1 cellular context compared by ENCODE assay signal in genomic region chr19:58499021-58499927, GRCh38.
A peak's percentile ranks its signal among the peaks of the same experiment; 100 is the strongest.
TF ChIP-seq lines count a peak whose summit lies in the region.

No MANE protein-coding gene starts in this region.

TF ChIP-seq in HepG2, 621 proteins besides CTCF, POLR2A, EP300 and RAD21 (continued from another document and continues in another):
- TF ChIP-seq RELA (CRISPR knock-in tag; IDR thresholded peaks at IDR 0.05) (no peak; the same call in 1 of the 2 replicates), ZKSCAN1 (IDR thresholded peaks at IDR 0.05; ENCODE audit: low read length) (no peak), ZNF350 (CRISPR knock-in tag; IDR thresholded peaks at IDR 0.05; ENCODE audit: borderline replicate concordance, low read depth) (peak; percentile 94), MLLT10 (CRISPR knock-in tag; IDR thresholded peaks at IDR 0.05) (no peak), ZFP62 (CRISPR knock-in tag; IDR thresholded peaks at IDR 0.05) (no peak), ZNF354B (CRISPR knock-in tag; IDR thresholded peaks at IDR 0.05) (0 out of 2 replicates have a peak, but pooled peaks have one; percentile 22), SPEN (CRISPR knock-in tag; IDR thresholded peaks at IDR 0.05; ENCODE audit: low read depth) (peak; percentile 94), ZNF510 (CRISPR knock-in tag; IDR thresholded peaks at IDR 0.05; ENCODE audit: low read depth) (0 out of 2 replicates have a peak, but pooled peaks have one; percentile 4), GATAD1 (CRISPR knock-in tag; IDR thresholded peaks at IDR 0.05) (peak; percentile 98), SMYD3 (CRISPR knock-in tag; IDR thresholded peaks at IDR 0.05) (peak; percentile 36; the same call in 1 of the 2 replicates), EED (CRISPR knock-in tag; IDR thresholded peaks at IDR 0.05) (no peak), ZNF143 (CRISPR knock-in tag; IDR thresholded peaks at IDR 0.05) (peak; percentile 83), IRF2 (CRISPR knock-in tag; IDR thresholded peaks at IDR 0.05) (peak; percentile 98), ZNF792 (CRISPR knock-in tag; IDR thresholded peaks at IDR 0.05) (peak; percentile 66; the same call in 1 of the 2 replicates), HHEX (CRISPR knock-in tag; IDR thresholded peaks at IDR 0.05) (peak; percentile 50; the same call in 1 of the 2 replicates), ZNF24 (IDR thresholded peaks at IDR 0.05) (no peak), ZNF598 (CRISPR knock-in tag; IDR thresholded peaks at IDR 0.05; ENCODE audit: borderline replicate concordance) (no peak), ZNF83 (CRISPR knock-in tag; IDR thresholded peaks at IDR 0.05; ENCODE audit: borderline replicate concordance) (no peak), FOXO4 (CRISPR knock-in tag; conservative IDR thresholded peaks at IDR 0.05) (0 out of 2 replicates have a peak, but pooled peaks have one; percentile 40), STAG1 (CRISPR knock-in tag; IDR thresholded peaks at IDR 0.05) (peak; percentile 33; the same call in 1 of the 2 replicates), FOXP1 (IDR thresholded peaks at IDR 0.05) (no peak), FOXP1 (CRISPR knock-in tag; IDR thresholded peaks at IDR 0.05) (0 out of 2 replicates have a peak, but pooled peaks have one; percentile 38), RBM22 (optimal IDR thresholded peaks at IDR 0.05; ENCODE audit: low read length) (no peak), MZF1 (CRISPR knock-in tag; IDR thresholded peaks at IDR 0.05; ENCODE audit: borderline replicate concordance) (no peak), GLI4 (CRISPR knock-in tag; IDR thresholded peaks at IDR 0.05; ENCODE audit: borderline replicate concordance) (no peak), EZH2 (conservative IDR thresholded peaks at IDR 0.05; ENCODE audit: low read depth, low read length) (no peak), ZBED4 (CRISPR knock-in tag; IDR thresholded peaks at IDR 0.05; ENCODE audit: borderline replicate concordance) (no peak), TFDP1 (CRISPR knock-in tag; IDR thresholded peaks at IDR 0.05; ENCODE audit: borderline replicate concordance) (peak; percentile 71; the same call in 1 of the 2 replicates), CREM (IDR thresholded peaks at IDR 0.05) (peak; percentile 86), CREM (CRISPR knock-in tag; IDR thresholded peaks at IDR 0.05) (no peak), NFKBIZ (CRISPR knock-in tag; IDR thresholded peaks at IDR 0.05) (no peak; the same call in 1 of the 2 replicates), ZMYM2 (CRISPR knock-in tag; IDR thresholded peaks at IDR 0.05) (peak; percentile 61; the same call in 1 of the 2 replicates), TEF (CRISPR knock-in tag; IDR thresholded peaks at IDR 0.05) (no peak), HMG20B (CRISPR knock-in tag; conservative IDR thresholded peaks at IDR 0.05) (0 out of 2 replicates have a peak, but pooled peaks have one; percentile 32), PREB (CRISPR knock-in tag; IDR thresholded peaks at IDR 0.05) (no peak), ZFP90 (CRISPR knock-in tag; IDR thresholded peaks at IDR 0.05; ENCODE audit: borderline replicate concordance) (peak; percentile 35; the same call in 1 of the 2 replicates)
- TF ChIP-seq, protein P1, sequence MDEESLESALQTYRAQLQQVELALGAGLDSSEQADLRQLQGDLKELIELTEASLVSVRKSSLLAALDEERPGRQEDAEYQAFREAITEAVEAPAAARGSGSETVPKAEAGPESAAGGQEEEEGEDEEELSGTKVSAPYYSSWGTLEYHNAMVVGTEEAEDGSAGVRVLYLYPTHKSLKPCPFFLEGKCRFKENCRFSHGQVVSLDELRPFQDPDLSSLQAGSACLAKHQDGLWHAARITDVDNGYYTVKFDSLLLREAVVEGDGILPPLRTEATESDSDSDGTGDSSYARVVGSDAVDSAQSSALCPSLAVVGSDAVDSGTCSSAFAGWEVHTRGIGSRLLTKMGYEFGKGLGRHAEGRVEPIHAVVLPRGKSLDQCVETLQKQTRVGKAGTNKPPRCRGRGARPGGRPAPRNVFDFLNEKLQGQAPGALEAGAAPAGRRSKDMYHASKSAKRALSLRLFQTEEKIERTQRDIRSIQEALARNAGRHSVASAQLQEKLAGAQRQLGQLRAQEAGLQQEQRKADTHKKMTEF (CRISPR knock-in tag; IDR thresholded peaks at IDR 0.05): peak; percentile 90
- TF ChIP-seq, protein P2, sequence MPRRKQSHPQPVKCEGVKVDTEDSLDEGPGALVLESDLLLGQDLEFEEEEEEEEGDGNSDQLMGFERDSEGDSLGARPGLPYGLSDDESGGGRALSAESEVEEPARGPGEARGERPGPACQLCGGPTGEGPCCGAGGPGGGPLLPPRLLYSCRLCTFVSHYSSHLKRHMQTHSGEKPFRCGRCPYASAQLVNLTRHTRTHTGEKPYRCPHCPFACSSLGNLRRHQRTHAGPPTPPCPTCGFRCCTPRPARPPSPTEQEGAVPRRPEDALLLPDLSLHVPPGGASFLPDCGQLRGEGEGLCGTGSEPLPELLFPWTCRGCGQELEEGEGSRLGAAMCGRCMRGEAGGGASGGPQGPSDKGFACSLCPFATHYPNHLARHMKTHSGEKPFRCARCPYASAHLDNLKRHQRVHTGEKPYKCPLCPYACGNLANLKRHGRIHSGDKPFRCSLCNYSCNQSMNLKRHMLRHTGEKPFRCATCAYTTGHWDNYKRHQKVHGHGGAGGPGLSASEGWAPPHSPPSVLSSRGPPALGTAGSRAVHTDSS (CRISPR knock-in tag; conservative IDR thresholded peaks at IDR 0.05): no peak
- TF ChIP-seq, protein P3, sequence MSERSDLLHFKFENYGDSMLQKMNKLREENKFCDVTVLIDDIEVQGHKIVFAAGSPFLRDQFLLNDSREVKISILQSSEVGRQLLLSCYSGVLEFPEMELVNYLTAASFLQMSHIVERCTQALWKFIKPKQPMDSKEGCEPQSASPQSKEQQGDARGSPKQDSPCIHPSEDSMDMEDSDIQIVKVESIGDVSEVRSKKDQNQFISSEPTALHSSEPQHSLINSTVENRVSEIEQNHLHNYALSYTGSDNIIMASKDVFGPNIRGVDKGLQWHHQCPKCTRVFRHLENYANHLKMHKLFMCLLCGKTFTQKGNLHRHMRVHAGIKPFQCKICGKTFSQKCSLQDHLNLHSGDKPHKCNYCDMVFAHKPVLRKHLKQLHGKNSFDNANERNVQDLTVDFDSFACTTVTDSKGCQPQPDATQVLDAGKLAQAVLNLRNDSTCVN (CRISPR knock-in tag; IDR thresholded peaks at IDR 0.05; ENCODE audit: borderline replicate concordance): no peak
- TF ChIP-seq, protein P4, sequence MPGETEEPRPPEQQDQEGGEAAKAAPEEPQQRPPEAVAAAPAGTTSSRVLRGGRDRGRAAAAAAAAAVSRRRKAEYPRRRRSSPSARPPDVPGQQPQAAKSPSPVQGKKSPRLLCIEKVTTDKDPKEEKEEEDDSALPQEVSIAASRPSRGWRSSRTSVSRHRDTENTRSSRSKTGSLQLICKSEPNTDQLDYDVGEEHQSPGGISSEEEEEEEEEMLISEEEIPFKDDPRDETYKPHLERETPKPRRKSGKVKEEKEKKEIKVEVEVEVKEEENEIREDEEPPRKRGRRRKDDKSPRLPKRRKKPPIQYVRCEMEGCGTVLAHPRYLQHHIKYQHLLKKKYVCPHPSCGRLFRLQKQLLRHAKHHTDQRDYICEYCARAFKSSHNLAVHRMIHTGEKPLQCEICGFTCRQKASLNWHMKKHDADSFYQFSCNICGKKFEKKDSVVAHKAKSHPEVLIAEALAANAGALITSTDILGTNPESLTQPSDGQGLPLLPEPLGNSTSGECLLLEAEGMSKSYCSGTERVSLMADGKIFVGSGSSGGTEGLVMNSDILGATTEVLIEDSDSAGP (CRISPR knock-in tag; IDR thresholded peaks at IDR 0.05; ENCODE audit: borderline replicate concordance): peak; percentile 87
- TF ChIP-seq, protein P5, sequence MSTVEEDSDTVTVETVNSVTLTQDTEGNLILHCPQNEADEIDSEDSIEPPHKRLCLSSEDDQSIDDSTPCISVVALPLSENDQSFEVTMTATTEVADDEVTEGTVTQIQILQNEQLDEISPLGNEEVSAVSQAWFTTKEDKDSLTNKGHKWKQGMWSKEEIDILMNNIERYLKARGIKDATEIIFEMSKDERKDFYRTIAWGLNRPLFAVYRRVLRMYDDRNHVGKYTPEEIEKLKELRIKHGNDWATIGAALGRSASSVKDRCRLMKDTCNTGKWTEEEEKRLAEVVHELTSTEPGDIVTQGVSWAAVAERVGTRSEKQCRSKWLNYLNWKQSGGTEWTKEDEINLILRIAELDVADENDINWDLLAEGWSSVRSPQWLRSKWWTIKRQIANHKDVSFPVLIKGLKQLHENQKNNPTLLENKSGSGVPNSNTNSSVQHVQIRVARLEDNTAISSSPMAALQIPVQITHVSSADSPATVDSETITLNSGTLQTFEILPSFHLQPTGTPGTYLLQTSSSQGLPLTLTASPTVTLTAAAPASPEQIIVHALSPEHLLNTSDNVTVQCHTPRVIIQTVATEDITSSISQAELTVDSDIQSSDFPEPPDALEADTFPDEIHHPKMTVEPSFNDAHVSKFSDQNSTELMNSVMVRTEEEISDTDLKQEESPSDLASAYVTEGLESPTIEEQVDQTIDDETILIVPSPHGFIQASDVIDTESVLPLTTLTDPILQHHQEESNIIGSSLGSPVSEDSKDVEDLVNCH (CRISPR knock-in tag; IDR thresholded peaks at IDR 0.05): no peak
- TF ChIP-seq, protein P6, sequence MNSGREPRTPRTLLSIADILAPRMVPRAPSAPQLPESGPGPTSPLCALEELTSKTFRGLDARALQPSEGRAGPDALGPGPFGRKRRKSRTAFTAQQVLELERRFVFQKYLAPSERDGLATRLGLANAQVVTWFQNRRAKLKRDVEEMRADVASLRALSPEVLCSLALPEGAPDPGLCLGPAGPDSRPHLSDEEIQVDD (CRISPR knock-in tag; IDR thresholded peaks at IDR 0.05; ENCODE audit: borderline replicate concordance): no peak
- TF ChIP-seq, protein P7, sequence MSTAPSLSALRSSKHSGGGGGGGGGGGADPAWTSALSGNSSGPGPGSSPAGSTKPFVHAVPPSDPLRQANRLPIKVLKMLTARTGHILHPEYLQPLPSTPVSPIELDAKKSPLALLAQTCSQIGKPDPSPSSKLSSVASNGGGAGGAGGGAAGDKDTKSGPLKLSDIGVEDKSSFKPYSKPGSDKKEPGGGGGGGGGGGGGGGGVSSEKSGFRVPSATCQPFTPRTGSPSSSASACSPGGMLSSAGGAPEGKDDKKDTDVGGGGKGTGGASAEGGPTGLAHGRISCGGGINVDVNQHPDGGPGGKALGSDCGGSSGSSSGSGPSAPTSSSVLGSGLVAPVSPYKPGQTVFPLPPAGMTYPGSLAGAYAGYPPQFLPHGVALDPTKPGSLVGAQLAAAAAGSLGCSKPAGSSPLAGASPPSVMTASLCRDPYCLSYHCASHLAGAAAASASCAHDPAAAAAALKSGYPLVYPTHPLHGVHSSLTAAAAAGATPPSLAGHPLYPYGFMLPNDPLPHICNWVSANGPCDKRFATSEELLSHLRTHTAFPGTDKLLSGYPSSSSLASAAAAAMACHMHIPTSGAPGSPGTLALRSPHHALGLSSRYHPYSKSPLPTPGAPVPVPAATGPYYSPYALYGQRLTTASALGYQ (CRISPR knock-in tag; IDR thresholded peaks at IDR 0.05): 0 out of 2 replicates have a peak, but pooled peaks have one; percentile 45
